Comparison of ENCODE assay signal across 18 cellular contexts in the genomic region with DNA sequence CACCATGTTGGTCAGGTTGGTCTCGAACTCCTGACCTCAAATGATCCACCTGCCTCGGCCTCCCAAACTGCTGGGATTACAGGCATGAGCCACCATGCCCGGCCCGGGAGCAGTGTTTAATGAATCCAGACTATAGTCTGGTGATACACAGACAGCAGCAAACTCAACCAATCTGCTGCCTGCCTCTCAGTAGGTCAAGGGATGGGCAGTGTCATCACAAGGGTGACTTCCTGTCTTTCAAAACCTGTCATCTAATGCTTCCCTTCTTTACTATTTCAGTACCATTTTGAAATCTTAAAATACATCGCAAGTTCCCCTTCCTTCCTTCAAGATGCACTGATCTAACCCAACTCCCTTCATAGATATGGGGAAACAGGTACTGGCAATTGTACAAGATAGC. TPM values are rescaled to one million over a fixed set of nuclear protein-coding genes. Genes with fewer than 3 reads are reported as not detected.
DNase-seq lines count a peak whose midpoint lies in the region; ATAC-seq lines count a peak whose summit lies in the region.
"Had no signal": no experiment of that assay in that cellular context is flagged by ENCODE, and none has a peak within 500 bp of the region (broad histone marks: within the 10 kb centered on the region; RNA-seq: fewer than 3 reads in every experiment).

No MANE protein-coding gene starts in this region.

- ATAC-seq in natural killer cell treated with Interleukin-12 subunit alpha and Interleukin-12 subunit beta and Interleukin-15 and Interleukin-18, amount 100 ng/mL, for 72 hours = no peak
- ATAC-seq: activated T-helper 17 cell treated with anti-CD3 and anti-CD28 coated beads, Interleukin-2, amount 50 U/mL, for 72 hours; esophagus mucosa had no signal

- no peak overlapping the region for H3K9ac ChIP-seq in Karpas-422 (ENCODE audit: low read length)
- H3K9ac ChIP-seq: parathyroid adenoma had no signal

- no peaks in the 10 kb centered on the region for H3K4me1 ChIP-seq in Karpas-422 (ENCODE audit: low read length)
- H3K4me1 ChIP-seq: parathyroid adenoma had no signal

- H3K27ac Mint-ChIP-seq in natural killer cell treated with Interleukin-12 subunit alpha and Interleukin-12 subunit beta and Interleukin-15 and Interleukin-18, amount 100 ng/mL, for 72 hours = peak overlapping the region; percentile 59 to 67
- H3K27ac Mint-ChIP-seq: activated CD4-positive, alpha-beta T cell treated with anti-CD3 and anti-CD28 coated beads, Interleukin-2, amount 10 ng/mL, durations not matched to agents 24 days and 14 days; activated T-helper 17 cell treated with anti-CD3 and anti-CD28 coated beads, Interleukin-2, amount 50 U/mL, for 72 hours had no signal

- H3K27ac ChIP-seq in Karpas-422 (ENCODE audit: low read length) = no peak overlapping the region
- H3K27ac ChIP-seq: left ventricle myocardium inferior, parathyroid adenoma had no signal

- peaks cover 0 to 2% of the 10 kb centered on the region in 2 donors for H3K27me3 Mint-ChIP-seq in natural killer cell treated with Interleukin-12 subunit alpha and Interleukin-12 subunit beta and Interleukin-15 and Interleukin-18, amount 100 ng/mL, for 72 hours
- H3K27me3 Mint-ChIP-seq: activated CD4-positive, alpha-beta T cell treated with anti-CD3 and anti-CD28 coated beads, Interleukin-2, amount 10 ng/mL, durations not matched to agents 24 days and 14 days; activated T-helper 17 cell treated with anti-CD3 and anti-CD28 coated beads, Interleukin-2, amount 50 U/mL, for 72 hours had no signal

- no peaks in the 10 kb centered on the region for H3K9me3 Mint-ChIP-seq in natural killer cell treated with Interleukin-12 subunit alpha and Interleukin-12 subunit beta and Interleukin-15 and Interleukin-18, amount 100 ng/mL, for 72 hours
- H3K9me3 Mint-ChIP-seq: activated CD4-positive, alpha-beta T cell treated with anti-CD3 and anti-CD28 coated beads, Interleukin-2, amount 10 ng/mL, durations not matched to agents 24 days and 14 days; activated T-helper 17 cell treated with anti-CD3 and anti-CD28 coated beads, Interleukin-2, amount 50 U/mL, for 72 hours had no signal

- H3K4me3 ChIP-seq in Karpas-422 (ENCODE audit: low read length) = no peak overlapping the region
- H3K4me3 ChIP-seq: left ventricle myocardium inferior had no signal

- peaks cover 7% of the 10 kb centered on the region; the same call in 1 of the 2 replicates for H3K36me3 ChIP-seq in Karpas-422 (ENCODE audit: insufficient read depth, low read length)

- peak; percentile 59 for DNase-seq in CD1c-positive myeloid dendritic cell (ENCODE audit: extremely low spot score)
- DNase-seq in KBM-7 = peak; percentile 39
- peak; percentile 86 for DNase-seq in SKM-1 treated with dmso at 0.1 percent for 144 hours (lab: John Stamatoyannopoulos, UW; ENCODE audit: unreplicated experiment)
- no peak for DNase-seq in natural killer cell treated with Interleukin-12 subunit alpha and Interleukin-12 subunit beta and Interleukin-15 and Interleukin-18, amount 100 ng/mL, for 72 hours (ENCODE audit: low spot score)
- no peak for DNase-seq in NCI-H510A treated with DMSO at 0.1 percent for 48 hours (lab: John Stamatoyannopoulos, UW)
- no peak for DNase-seq in Karpas-422
- DNase-seq in NCI-H1105 (lab: John Stamatoyannopoulos, UW) = no peak
- DNase-seq: activated CD4-positive, alpha-beta T cell treated with anti-CD3 and anti-CD28 coated beads, Interleukin-2, amount 10 ng/mL, durations not matched to agents 24 days and 14 days; amniotic stem cell; GDM1; left ventricle myocardium inferior; NCI-H1694; SW 1271 had no signal

- no peak overlapping the region for H3K4me3 Mint-ChIP-seq in natural killer cell treated with Interleukin-12 subunit alpha and Interleukin-12 subunit beta and Interleukin-15 and Interleukin-18, amount 100 ng/mL, for 72 hours
- H3K4me3 Mint-ChIP-seq: activated CD4-positive, alpha-beta T cell treated with anti-CD3 and anti-CD28 coated beads, Interleukin-2, amount 10 ng/mL, durations not matched to agents 24 days and 14 days; activated T-helper 17 cell treated with anti-CD3 and anti-CD28 coated beads, Interleukin-2, amount 50 U/mL, for 72 hours had no signal

- H3K4me1 Mint-ChIP-seq in natural killer cell treated with Interleukin-12 subunit alpha and Interleukin-12 subunit beta and Interleukin-15 and Interleukin-18, amount 100 ng/mL, for 72 hours (ENCODE audit: low read depth in 2 of 2) = peaks cover 13 to 20% of the 10 kb centered on the region in 2 donors

- H3K4me2 ChIP-seq in Karpas-422 (ENCODE audit: low read depth, low read length, poor library complexity, severe bottlenecking) = no peak overlapping the region

- H3K9me2 ChIP-seq in Karpas-422 (replicated peaks; ENCODE audit: insufficient read depth, low read length) = no peaks in the 10 kb centered on the region

- in situ Hi-C loops in KBM-7 (cut with MboI; ENCODE audit: low pct_unique_long_range_greater_than_20kb, low sequenced_read_pairs) = no loop called here

- peaks cover 9% of the 10 kb centered on the region for H3K36me3 Mint-ChIP-seq in natural killer cell treated with Interleukin-12 subunit alpha and Interleukin-12 subunit beta and Interleukin-15 and Interleukin-18, amount 100 ng/mL, for 72 hours

- no peaks in the 10 kb centered on the region for H3K27me3 ChIP-seq in Karpas-422 (ENCODE audit: low read length)

- H4K20me1 ChIP-seq in Karpas-422 (ENCODE audit: insufficient read depth, low read depth, low read length) = peaks cover 20% of the 10 kb centered on the region; the same call in 1 of the 2 replicates

- H3K9me3 ChIP-seq in Karpas-422 (ENCODE audit: low read length) = no peaks in the 10 kb centered on the region
- H3K9me3 ChIP-seq: left ventricle myocardium inferior had no signal

- no peak overlapping the region for H2AFZ ChIP-seq in Karpas-422 (ENCODE audit: low read length)
- H2AFZ ChIP-seq: parathyroid adenoma had no signal

- H3K79me2 ChIP-seq in Karpas-422 (ENCODE audit: low read length) = peaks cover 8% of the 10 kb centered on the region
- H3K79me2 ChIP-seq: parathyroid adenoma had no signal

RNA-seq across cellular contexts. Expression of a gene that starts 8.4 kb away (rescaled TPM):
- 1,000 to 10,000 TPM; 1,043 to 1,156 TPM for total RNA-seq in natural killer cell treated with Interleukin-12 subunit alpha and Interleukin-12 subunit beta and Interleukin-15 and Interleukin-18, amount 100 ng/mL, for 72 hours
- total RNA-seq in Karpas-422 (2014; rRNA removed; shearing (Covaris generic); ENCODE audit: low replicate concordance) = 1,763 and 3,006 TPM in 2 replicates

RNA-seq across cellular contexts. Expression of a gene that starts 24.6 kb away (rescaled TPM):
- total RNA-seq in natural killer cell treated with Interleukin-12 subunit alpha and Interleukin-12 subunit beta and Interleukin-15 and Interleukin-18, amount 100 ng/mL, for 72 hours = not detected
- not detected in 2 replicates for total RNA-seq in Karpas-422 (2014; rRNA removed; shearing (Covaris generic); ENCODE audit: low replicate concordance)
- total RNA-seq: cardiac septum, esophagus mucosa, RPMI7951 had no signal

Comparison
In these comparisons a context has a peak if more than half of its experiments do, and no peak if none do; other contexts are left out.
1. DNase-seq: peak in CD1c-positive myeloid dendritic cell (single experiment), KBM-7 (single experiment) and SKM-1 treated with dmso at 0.1 percent for 144 hours (single experiment); none in natural killer cell treated with Interleukin-12 subunit alpha and Interleukin-12 subunit beta and Interleukin-15 and Interleukin-18, amount 100 ng/mL, for 72 hours (single experiment), NCI-H510A treated with DMSO at 0.1 percent for 48 hours (single experiment), Karpas-422 (single experiment) and NCI-H1105 (single experiment).